Comparison of ENCODE assay signal across 21 cellular contexts in genomic region chr4:29375716-29376115, GRCh38.
DNase-seq lines count a peak whose midpoint lies in the region; ATAC-seq and TF ChIP-seq lines count a peak whose summit lies in the region.
"Had no signal": no experiment of that assay in that cellular context is flagged by ENCODE, and none has a peak within 500 bp of the region (broad histone marks: within the 10 kb centered on the region; RNA-seq: fewer than 3 reads in every experiment).

No MANE protein-coding gene starts in this region.

- H3K23ac ChIP-seq in mesendoderm (ENCODE audit: low read length), result no peak overlapping the region

- no peak overlapping the region for H2AK5ac ChIP-seq in mesendoderm (ENCODE audit: low read length)

- no CpG with 5 or more reads among the region's 1 CpG for WGBS in mesendoderm (ENCODE audit: extremely low coverage, insufficient coverage, low lambda C conversion rate)
- WGBS in heart right ventricle, 2 donors, result 34 to 42% methylated on average over 1 of the region's 1 CpG

- no peaks in the 10 kb centered on the region for H3K27me3 ChIP-seq in H7 (ENCODE audit: control insufficient read depth, insufficient read depth, low read length)
- no peaks in the 10 kb centered on the region for H3K27me3 ChIP-seq in NT2/D1 (ENCODE audit: insufficient read depth, insufficient read length)
- H3K27me3 ChIP-seq in mesendoderm (ENCODE audit: insufficient read depth, low read length, poor library complexity), result no peaks in the 10 kb centered on the region
- H3K27me3 ChIP-seq in heart right ventricle, result no peaks in the 10 kb centered on the region
- H3K27me3 ChIP-seq in PC-9 (ENCODE audit: insufficient read depth, low read depth), result no peaks in the 10 kb centered on the region
- H3K27me3 ChIP-seq in MG63, result no peaks in the 10 kb centered on the region
- H3K27me3 ChIP-seq: BE2C had no signal

- H3K4me1 ChIP-seq in NT2/D1 (ENCODE audit: insufficient read depth, insufficient read length), result no peaks in the 10 kb centered on the region
- no peaks in the 10 kb centered on the region for H3K4me1 ChIP-seq in mesendoderm (ENCODE audit: control insufficient read depth, low read depth, low read length)
- no peaks in the 10 kb centered on the region for H3K4me1 ChIP-seq in heart right ventricle
- H3K4me1 ChIP-seq in PC-9 (replicated peaks; ENCODE audit: insufficient read depth), result no peaks in the 10 kb centered on the region
- H3K4me1 ChIP-seq: BE2C had no signal

- H3F3A ChIP-seq in PC-9 (ENCODE audit: insufficient read depth, low read depth), result no peaks in the 10 kb centered on the region

- no peak overlapping the region for H3K56ac ChIP-seq in mesendoderm (ENCODE audit: low read length)

- no peak overlapping the region for H3K4ac ChIP-seq in mesendoderm (ENCODE audit: low read depth, low read length)

- intact Hi-C loops in heart right ventricle (cut with DNase I) (no loop called here), PC-9 (cut with micrococcal nuclease; ENCODE audit: unreplicated experiment) (no loop called here)

- no peak overlapping the region for H3K9ac ChIP-seq in NT2/D1 (ENCODE audit: insufficient read length, low read depth)
- H3K9ac ChIP-seq in mesendoderm (ENCODE audit: low read length), result no peak overlapping the region

- no peaks in the 10 kb centered on the region for H3K9me2 ChIP-seq in PC-9 (ENCODE audit: insufficient read depth)

- POLR2A ChIA-PET in PC-9 (lab: Charles Lee; ENCODE audit: unreplicated experiment), result no interaction called here

- CTCF ChIA-PET in PC-9 (lab: Charles Lee), result no interaction called here

- DNase-seq in H7 (peak; percentile 1), NCI-H524 (lab: John Stamatoyannopoulos, UW) (peak; percentile 60 to 82), NT2/D1 (ENCODE audit: low read depth, low spot score) (peak; percentile 36), mesendoderm (peak; percentile 4), NCI-H748 treated with DMSO at 0.1 percent for 48 hours (lab: John Stamatoyannopoulos, UW) (no peak), heart right ventricle (no peak), PC-9 (no peak), MG63 (no peak)
- DNase-seq: ACHN; BE2C; C1 segment of cervical spinal cord; CD4-positive, CD25-positive, alpha-beta regulatory T cell; CD8-positive, alpha-beta memory T cell; COR-L47; DMS 273 treated with DMSO at 0.1 percent for 48 hours; DMS53; DND-41; EL; IMR-90 had no signal

- H2BK120ac ChIP-seq in mesendoderm (ENCODE audit: low read depth, low read length), result no peak overlapping the region

- BruUV-seq in PC-9 (replicated peaks; lab: Mats Ljungman, UMichigan), result no TSS peak

- H3K79me1 ChIP-seq in mesendoderm (ENCODE audit: low read length), result no peaks in the 10 kb centered on the region

- H3K79me2 ChIP-seq in mesendoderm (ENCODE audit: control insufficient read depth, insufficient read depth, low read length) (no peaks in the 10 kb centered on the region), PC-9 (ENCODE audit: low read depth) (no peaks in the 10 kb centered on the region)

- H4K8ac ChIP-seq in mesendoderm (ENCODE audit: low read depth, low read length), result no peak overlapping the region

- no peak overlapping the region for H2BK15ac ChIP-seq in mesendoderm (replicated peaks; ENCODE audit: low read depth)

- no peaks in the 10 kb centered on the region for H3K36me3 ChIP-seq in H7 (replicated peaks; ENCODE audit: control insufficient read depth, insufficient read depth, low read length)
- no peaks in the 10 kb centered on the region for H3K36me3 ChIP-seq in NT2/D1 (ENCODE audit: insufficient read depth, insufficient read length, low read length)
- H3K36me3 ChIP-seq in mesendoderm (ENCODE audit: control insufficient read depth, insufficient read depth, low read length), result no peaks in the 10 kb centered on the region
- H3K36me3 ChIP-seq in heart right ventricle, result no peaks in the 10 kb centered on the region
- no peaks in the 10 kb centered on the region for H3K36me3 ChIP-seq in PC-9 (ENCODE audit: low read depth)
- no peaks in the 10 kb centered on the region for H3K36me3 ChIP-seq in MG63
- H3K36me3 ChIP-seq: BE2C had no signal

- no peak overlapping the region for H4K5ac ChIP-seq in mesendoderm (ENCODE audit: low read length)

- H3K9me3 ChIP-seq in NT2/D1 (ENCODE audit: insufficient read depth, low read length) (no peaks in the 10 kb centered on the region), heart right ventricle (peaks cover 0 to 12% (median 0%) of the 10 kb centered on the region in 11 donors), PC-9 (ENCODE audit: insufficient read depth, low read depth) (no peaks in the 10 kb centered on the region), MG63 (no peaks in the 10 kb centered on the region)
- H3K9me3 ChIP-seq: BE2C had no signal

- no peak overlapping the region for H3K18ac ChIP-seq in mesendoderm (ENCODE audit: low read length)

- no peak overlapping the region for H2BK5ac ChIP-seq in mesendoderm (ENCODE audit: low read length)

- no peak overlapping the region for H2AFZ ChIP-seq in PC-9

- no peak for TF ChIP-seq CTCF in heart right ventricle (IDR thresholded peaks at IDR 0.05)
- TF ChIP-seq CTCF in PC-9 (conservative IDR thresholded peaks at IDR 0.05), result no peak

- H4K20me1 ChIP-seq in PC-9 (ENCODE audit: insufficient read depth), result no peaks in the 10 kb centered on the region

- ATAC-seq in heart right ventricle, result no peak
- ATAC-seq: GM12878, K562 had no signal

- H3K27ac ChIP-seq in mesendoderm (ENCODE audit: low read depth, low read length), result no peak overlapping the region
- H3K27ac ChIP-seq in heart right ventricle, result no peak overlapping the region
- no peak overlapping the region for H3K27ac ChIP-seq in PC-9

- H3K4me3 ChIP-seq in H7 (ENCODE audit: insufficient read depth, low read depth, low read length) (no peak overlapping the region), NT2/D1 (ENCODE audit: insufficient read length, low read depth) (no peak overlapping the region), mesendoderm (ENCODE audit: low read length) (no peak overlapping the region), heart right ventricle (no peak overlapping the region), PC-9 (no peak overlapping the region), MG63 (no peak overlapping the region)
- H3K4me3 ChIP-seq: GM12878, K562 had no signal

- H3K4me2 ChIP-seq in mesendoderm (ENCODE audit: low read length) (no peak overlapping the region), PC-9 (no peak overlapping the region)

Comparison
In these comparisons a context has a peak if more than half of its experiments do, and no peak if none do; other contexts are left out.
1. DNase-seq: peak in H7 (single experiment), NCI-H524 (2 of 2), NT2/D1 (single experiment) and mesendoderm (single experiment); none in NCI-H748 treated with DMSO at 0.1 percent for 48 hours (single experiment), heart right ventricle (0 of 2), PC-9 (0 of 2) and MG63 (single experiment).